In genomic region chr16:57917489-57917888, GRCh38 we compare ENCODE assay signal across 13 cellular contexts. TPM values are rescaled to one million over a fixed set of nuclear protein-coding genes. Genes with fewer than 3 reads are reported as not detected.
A peak's percentile ranks its signal among the peaks of the same experiment; 100 is the strongest.
DNase-seq lines count a peak whose midpoint lies in the region; ATAC-seq, FAIRE-seq and TF ChIP-seq lines count a peak whose summit lies in the region.
"Not testable (repeated sequence)": the region's sequence is repeated elsewhere in the genome, so short reads cannot be mapped to it uniquely, and the experiment has no call there.
"Had no signal": no experiment of that assay in that cellular context is flagged by ENCODE, and none has a peak within 500 bp of the region (broad histone marks: within the 10 kb centered on the region; RNA-seq: fewer than 3 reads in every experiment).

No MANE protein-coding gene starts in this region.

- intact Hi-C loops in HCT116 (cut with micrococcal nuclease) (loop anchor here (5.0 kb wide), 1 partner anchor 375 kb away; no protein-coding TSS in a partner anchor), PC-9 (cut with micrococcal nuclease; ENCODE audit: unreplicated experiment) (loop anchor here (5.0 kb wide), 1 partner anchor 80 kb away; no protein-coding TSS in a partner anchor)
- intact Hi-C loops in MCF 10A (cut with micrococcal nuclease) = not testable (repeated sequence)

- not testable (repeated sequence) for TF ChIP-seq POLR2A in HCT116 (IDR thresholded peaks at IDR 0.05; ENCODE audit: borderline replicate concordance, extremely low read depth, insufficient read depth, insufficient read length)

- DNase-seq in HCT116 (ENCODE audit: low read depth, low spot score); PC-9; RWPE2 (ENCODE audit: low spot score); MCF 10A (ENCODE audit: unreplicated experiment); epithelial cell of prostate (ENCODE audit: low read depth, low spot score); keratinocyte (ENCODE audit: low read depth, low spot score); neuronal stem cell (ENCODE audit: low spot score): not testable (repeated sequence)

- POLR2A ChIA-PET in HCT116 (lab: Charles Lee); PC-9 (lab: Charles Lee; ENCODE audit: unreplicated experiment); MCF 10A (lab: Yijun Ruan, JAX): not testable (repeated sequence)

- H3K27ac ChIP-seq in HCT116 (ENCODE audit: low read depth, low read length); neuronal stem cell (replicated peaks; ENCODE audit: low read length): not testable (repeated sequence)
- H3K27ac ChIP-seq in PC-9 = peak overlapping the region; percentile 33; the same call in 1 of the 2 replicates
- H3K27ac ChIP-seq in RWPE2 (ENCODE audit: poor library complexity, severe bottlenecking) = peak overlapping the region; percentile 47
- H3K27ac ChIP-seq in epithelial cell of prostate = peak overlapping the region; percentile 76
- H3K27ac ChIP-seq in keratinocyte (ENCODE audit: control insufficient read depth, insufficient read depth, low read length) = peak overlapping the region; percentile 5

- H2BK15ac ChIP-seq in neuronal stem cell (ENCODE audit: low read length) = not testable (repeated sequence)

- not testable (repeated sequence) for BruUV-seq in HCT116 (replicated peaks; lab: Mats Ljungman, UMichigan); PC-9 (replicated peaks; lab: Mats Ljungman, UMichigan)
- TSS peak; percentile 63 for BruUV-seq in MCF 10A (replicated peaks; lab: Mats Ljungman, UMichigan)

- not testable (repeated sequence) for H3K23ac ChIP-seq in neuronal stem cell (ENCODE audit: low read depth, low read length, poor library complexity)

- H3K18ac ChIP-seq in neuronal stem cell (ENCODE audit: low read length) = not testable (repeated sequence)

- H4K91ac ChIP-seq in neuronal stem cell (ENCODE audit: low read depth, low read length, poor library complexity) = not testable (repeated sequence)

- H3K4me3 Mint-ChIP-seq in MCF 10A (ENCODE audit: unreplicated experiment) = peak overlapping the region; percentile 52

- not testable (repeated sequence) for TF ChIP-seq RAD21 in HCT116 (IDR thresholded peaks at IDR 0.05; ENCODE audit: low read depth)

- not testable (repeated sequence) for H2BK12ac ChIP-seq in neuronal stem cell (ENCODE audit: low read length)

- not testable (repeated sequence) for H3K79me1 ChIP-seq in neuronal stem cell (ENCODE audit: low read depth, low read length)

- not testable (repeated sequence) for H3K4ac ChIP-seq in neuronal stem cell (ENCODE audit: low read length)

- CTCF ChIA-PET in HCT116 (lab: Charles Lee); PC-9 (lab: Charles Lee); MCF 10A (lab: Yijun Ruan, JAX): not testable (repeated sequence)

- H3K27ac Mint-ChIP-seq in MCF 10A (ENCODE audit: low read depth, unreplicated experiment) = not testable (repeated sequence)

- peaks cover 22% of the 10 kb centered on the region for H3K4me1 Mint-ChIP-seq in MCF 10A (ENCODE audit: insufficient read depth, unreplicated experiment)

- H3K9me1 ChIP-seq in keratinocyte (ENCODE audit: control insufficient read depth, extremely low read depth, insufficient read depth, low read length) = not testable (repeated sequence)

- not testable (repeated sequence) for H3K27me3 Mint-ChIP-seq in MCF 10A (ENCODE audit: insufficient read depth, unreplicated experiment)

- peaks cover 29% of the 10 kb centered on the region for H3F3A ChIP-seq in PC-9 (ENCODE audit: insufficient read depth, low read depth)

- H3K4me2 ChIP-seq in HCT116 (ENCODE audit: low read length) = peak overlapping the region; percentile 28; the same call in 1 of the 2 replicates
- H3K4me2 ChIP-seq in PC-9 = peak overlapping the region; percentile 61
- peak overlapping the region; percentile 36 for H3K4me2 ChIP-seq in keratinocyte (ENCODE audit: control insufficient read depth, extremely low read depth, insufficient read depth, low read depth, low read length)
- H3K4me2 ChIP-seq in neuronal stem cell (ENCODE audit: insufficient read depth, low read length, poor library complexity, severe bottlenecking) = not testable (repeated sequence)

- H2BK120ac ChIP-seq in neuronal stem cell (ENCODE audit: low read depth, low read length) = not testable (repeated sequence)

- not testable (repeated sequence) for H3K36me3 ChIP-seq in HCT116 (ENCODE audit: control insufficient read depth in 1 of 2, insufficient read depth in 2 of 2, low read length in 2 of 2); PC-9 (ENCODE audit: low read depth); RWPE2 (ENCODE audit: low read depth); keratinocyte (ENCODE audit: control insufficient read depth in 2 of 2, extremely low read depth in 1 of 2, insufficient read depth in 2 of 2, low read length in 2 of 2); neuronal stem cell (replicated peaks in 1 of 2; ENCODE audit: control insufficient read depth in 2 of 2, insufficient read depth in 2 of 2, low read length in 2 of 2)

- H3K36me3 Mint-ChIP-seq in MCF 10A (ENCODE audit: insufficient read depth, unreplicated experiment) = not testable (repeated sequence)

- H3K14ac ChIP-seq in neuronal stem cell (ENCODE audit: low read length) = not testable (repeated sequence)

- H3K4me3 ChIP-seq in HCT116 (replicated peaks in 1 of 2; ENCODE audit: low read depth in 1 of 2, low read length in 2 of 2); RWPE2 (ENCODE audit: severe bottlenecking); keratinocyte (ENCODE audit: control insufficient read depth in 2 of 3, extremely low read depth in 1 of 3, insufficient read depth in 2 of 3, low read depth in 1 of 3, low read length in 3 of 3); neuronal stem cell (ENCODE audit: low read length in 2 of 2): not testable (repeated sequence)
- peak overlapping the region; percentile 3; the same call in 1 of the 2 replicates for H3K4me3 ChIP-seq in PC-9

- not testable (repeated sequence) for H4K8ac ChIP-seq in neuronal stem cell (ENCODE audit: low read depth, low read length)

- H3K79me2 ChIP-seq in HCT116 (ENCODE audit: insufficient read depth, low read length); PC-9 (ENCODE audit: low read depth); keratinocyte (ENCODE audit: control insufficient read depth, insufficient read depth, low read length): not testable (repeated sequence)

- not testable (repeated sequence) for FAIRE-seq in keratinocyte (lab: Jason Lieb, UNC)

- RAD21 ChIA-PET in HCT116 (lab: Charles Lee; ENCODE audit: low non-redundant PET in 1 of 2, low total read pairs in 2 of 2, uncharacterized antibody in 2 of 2, unreplicated experiment in 2 of 2) = not testable (repeated sequence)

- dilution Hi-C loops in keratinocyte (cut with MboI; ENCODE audit: extremely low pct_ligation_motif_present, low sequenced_read_pairs) = not testable (repeated sequence)

- no CpG with 5 or more reads among the region's 2 CpGs for WGBS in neuronal stem cell (ENCODE audit: extremely low coverage in 2 of 2, insufficient read length in 2 of 2, insufficient replicate concordance in 1 of 2), 2 donors

- not testable (repeated sequence) for H2AFZ ChIP-seq in HCT116 (ENCODE audit: low read depth, low read length, poor library complexity, severe bottlenecking); PC-9; neuronal stem cell (ENCODE audit: low read length)
- H2AFZ ChIP-seq in keratinocyte (ENCODE audit: control insufficient read depth, low read length) = peak overlapping the region; percentile 50

- H3K9me3 Mint-ChIP-seq in MCF 10A (ENCODE audit: unreplicated experiment) = not testable (repeated sequence)

- H4K20me1 ChIP-seq in HCT116 (ENCODE audit: insufficient read depth); PC-9 (ENCODE audit: insufficient read depth); keratinocyte (ENCODE audit: control insufficient read depth, extremely low read depth, insufficient read depth, low read length): not testable (repeated sequence)

- not testable (repeated sequence) for H3K27me3 ChIP-seq in HCT116 (ENCODE audit: insufficient read depth, low read length); PC-9 (ENCODE audit: insufficient read depth, low read depth); RWPE2 (ENCODE audit: insufficient read depth, poor library complexity, severe bottlenecking); keratinocyte (ENCODE audit: control insufficient read depth, extremely low read depth, insufficient read depth, low read length); neuronal stem cell (ENCODE audit: control insufficient read depth in 3 of 3, insufficient read depth in 3 of 3, low read depth in 1 of 3, low read length in 3 of 3)

- not testable (repeated sequence) for TF ChIP-seq CTCF in HCT116 (IDR thresholded peaks at IDR 0.05 in 2 of 3, conservative IDR thresholded peaks at IDR 0.05 in 1 of 3; ENCODE audit: borderline replicate concordance in 1 of 3, insufficient read depth in 1 of 3, low read depth in 2 of 3, low read length in 2 of 3); PC-9 (conservative IDR thresholded peaks at IDR 0.05); RWPE2 (IDR thresholded peaks at IDR 0.05; ENCODE audit: poor library complexity, severe bottlenecking); MCF 10A (IDR thresholded peaks at IDR 0.05; ENCODE audit: unreplicated experiment); keratinocyte (optimal IDR thresholded peaks at IDR 0.05 in 1 of 3, IDR thresholded peaks at IDR 0.05 in 1 of 3, conservative IDR thresholded peaks at IDR 0.05 in 1 of 3; ENCODE audit: extremely low read depth in 1 of 3, insufficient read depth in 2 of 3, low read length in 3 of 3)

- H2BK5ac ChIP-seq in neuronal stem cell (ENCODE audit: low read length) = peak overlapping the region; percentile 67

- H3K9ac ChIP-seq in HCT116 (ENCODE audit: low read length); keratinocyte (ENCODE audit: control insufficient read depth, extremely low read depth, insufficient read depth, low read length); neuronal stem cell (ENCODE audit: low read depth, low read length, poor library complexity): not testable (repeated sequence)

- H3K9me3 ChIP-seq in HCT116 (ENCODE audit: control insufficient read depth in 1 of 2, insufficient read depth in 1 of 2, low read depth in 1 of 2, low read length in 2 of 2); PC-9 (ENCODE audit: insufficient read depth, low read depth); RWPE2 (ENCODE audit: severe bottlenecking); keratinocyte (ENCODE audit: control insufficient read depth, low read depth, low read length); neuronal stem cell (replicated peaks in 1 of 2; ENCODE audit: control insufficient read depth in 2 of 2, insufficient read depth in 1 of 2, low read depth in 1 of 2, low read length in 2 of 2): not testable (repeated sequence)

- H3K4me1 ChIP-seq in HCT116 (ENCODE audit: control insufficient read depth in 1 of 2, insufficient read depth in 2 of 2, low read length in 2 of 2); neuronal stem cell (ENCODE audit: control insufficient read depth in 2 of 2, insufficient read depth in 1 of 2, low read depth in 1 of 2, low read length in 2 of 2): not testable (repeated sequence)
- peaks cover 21% of the 10 kb centered on the region for H3K4me1 ChIP-seq in PC-9 (replicated peaks; ENCODE audit: insufficient read depth)
- peaks cover 16% of the 10 kb centered on the region for H3K4me1 ChIP-seq in RWPE2 (ENCODE audit: insufficient read depth, poor library complexity, severe bottlenecking)
- peaks cover 24% of the 10 kb centered on the region for H3K4me1 ChIP-seq in keratinocyte (ENCODE audit: control insufficient read depth, extremely low read depth, insufficient read depth, low read length)

- not testable (repeated sequence) for H3K9me2 ChIP-seq in HCT116 (ENCODE audit: insufficient read depth); PC-9 (ENCODE audit: insufficient read depth)

- ATAC-seq in HCT116; RWPE2 (ENCODE audit: low read depth): not testable (repeated sequence)

- not testable (repeated sequence) for H2AK5ac ChIP-seq in neuronal stem cell (ENCODE audit: low read depth, low read length)

RNA-seq across cellular contexts. Expression of gene CNGB1, which starts 53.4 kb away (rescaled TPM):
- total RNA-seq in HCT116 (2021; ENCODE audit: unreplicated experiment) (not detected), PC-9 (2021) (1.1 and 2.6 TPM in 2 replicates), MCF 10A (2022) (0.17 TPM in 1 of 2 replicates, not detected in the other)
- polyA plus RNA-seq in HCT116 (2012) = 0.01 TPM in 1 of 2 replicates, not detected in the other
- 0.07 to 0.22 TPM (median 0.08 TPM) in 3 replicates for polyA plus RNA-seq in keratinocyte
- 0.40 TPM for polyA plus RNA-seq in keratinocyte (2011; ENCODE audit: low read depth)
- polyA plus RNA-seq in keratinocyte (2011; cell fraction: cytosol; rRNA removed) = 0.06 and 0.12 TPM in 2 replicates
- 0.27 and 0.28 TPM in 2 replicates for polyA plus RNA-seq in keratinocyte (2011; cell fraction: nucleus; rRNA removed)
- polyA plus RNA-seq in keratinocyte (2012; ENCODE audit: low replicate concordance) = 0.28 and 0.32 TPM in 2 replicates
- 0.20 to 0.35 TPM in 2 of 3 replicates, not detected in the other for polyA minus RNA-seq in keratinocyte
- polyA minus RNA-seq in keratinocyte (2011; cell fraction: cytosol; rRNA and poly(A)+ RNA removed) = not detected
- polyA minus RNA-seq in keratinocyte (2011; cell fraction: nucleus; rRNA and poly(A)+ RNA removed) = 0.16 and 1.8 TPM in 2 replicates
- 0.14 TPM for polyA plus RNA-seq in neuronal stem cell (2013, experiment 1 of 2)
- polyA plus RNA-seq in neuronal stem cell (2013, experiment 2 of 2) = 0.14 TPM
- total RNA-seq: A673; CD4-positive, alpha-beta memory T cell; CD4-positive, CD25-positive, alpha-beta regulatory T cell; CD8-positive, alpha-beta memory T cell had no signal
- polyA plus RNA-seq: AG04450; CD14-positive monocyte; CD4-positive, alpha-beta memory T cell; CD4-positive, CD25-positive, alpha-beta regulatory T cell; CD8-positive, alpha-beta memory T cell had no signal
